ENCODE assay signal across 1 cellular context in genomic region chr11:119843760-119844330, GRCh38.
TF ChIP-seq lines count a peak whose summit lies in the region.

No MANE protein-coding gene starts in this region.

TF ChIP-seq in IMR-90, 13 proteins besides CTCF, POLR2A, EP300 and RAD21:
- no peak for TF ChIP-seq MAZ (IDR thresholded peaks at IDR 0.05; ENCODE audit: borderline replicate concordance, low read depth, low read length)
- TF ChIP-seq MAFK (IDR thresholded peaks at IDR 0.05; ENCODE audit: low read depth, low read length): no peak
- TF ChIP-seq SMC3 (IDR thresholded peaks at IDR 0.05; ENCODE audit: low read depth, low read length): no peak
- TF ChIP-seq CEBPB (IDR thresholded peaks at IDR 0.05; ENCODE audit: low read depth, low read length): no peak
- no peak for TF ChIP-seq BHLHE40 (IDR thresholded peaks at IDR 0.05; ENCODE audit: low read depth, low read length)
- no peak for TF ChIP-seq FOS (IDR thresholded peaks at IDR 0.05; ENCODE audit: low read depth, low read length)
- TF ChIP-seq, protein P1, sequence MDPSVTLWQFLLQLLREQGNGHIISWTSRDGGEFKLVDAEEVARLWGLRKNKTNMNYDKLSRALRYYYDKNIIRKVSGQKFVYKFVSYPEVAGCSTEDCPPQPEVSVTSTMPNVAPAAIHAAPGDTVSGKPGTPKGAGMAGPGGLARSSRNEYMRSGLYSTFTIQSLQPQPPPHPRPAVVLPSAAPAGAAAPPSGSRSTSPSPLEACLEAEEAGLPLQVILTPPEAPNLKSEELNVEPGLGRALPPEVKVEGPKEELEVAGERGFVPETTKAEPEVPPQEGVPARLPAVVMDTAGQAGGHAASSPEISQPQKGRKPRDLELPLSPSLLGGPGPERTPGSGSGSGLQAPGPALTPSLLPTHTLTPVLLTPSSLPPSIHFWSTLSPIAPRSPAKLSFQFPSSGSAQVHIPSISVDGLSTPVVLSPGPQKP (IDR thresholded peaks at IDR 0.05; ENCODE audit: borderline replicate concordance, low read depth, low read length): no peak
- TF ChIP-seq MXI1 (IDR thresholded peaks at IDR 0.05; ENCODE audit: borderline replicate concordance, low read depth, low read length): no peak
- no peak for TF ChIP-seq RCOR1 (IDR thresholded peaks at IDR 0.05; ENCODE audit: insufficient replicate concordance, low read length)
- TF ChIP-seq CHD1 (IDR thresholded peaks at IDR 0.05; ENCODE audit: low read depth, low read length): no peak
- no peak for TF ChIP-seq RFX5 (IDR thresholded peaks at IDR 0.05; ENCODE audit: low read depth, low read length)
- no peak for TF ChIP-seq NFE2L2 (IDR thresholded peaks at IDR 0.05; ENCODE audit: low read depth, low read length)
- TF ChIP-seq, protein P2, sequence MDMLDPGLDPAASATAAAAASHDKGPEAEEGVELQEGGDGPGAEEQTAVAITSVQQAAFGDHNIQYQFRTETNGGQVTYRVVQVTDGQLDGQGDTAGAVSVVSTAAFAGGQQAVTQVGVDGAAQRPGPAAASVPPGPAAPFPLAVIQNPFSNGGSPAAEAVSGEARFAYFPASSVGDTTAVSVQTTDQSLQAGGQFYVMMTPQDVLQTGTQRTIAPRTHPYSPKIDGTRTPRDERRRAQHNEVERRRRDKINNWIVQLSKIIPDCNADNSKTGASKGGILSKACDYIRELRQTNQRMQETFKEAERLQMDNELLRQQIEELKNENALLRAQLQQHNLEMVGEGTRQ (IDR thresholded peaks at IDR 0.05; ENCODE audit: low read depth, low read length): no peak
